Comparison of ENCODE assay signal across 8 cellular contexts in the genomic region with DNA sequence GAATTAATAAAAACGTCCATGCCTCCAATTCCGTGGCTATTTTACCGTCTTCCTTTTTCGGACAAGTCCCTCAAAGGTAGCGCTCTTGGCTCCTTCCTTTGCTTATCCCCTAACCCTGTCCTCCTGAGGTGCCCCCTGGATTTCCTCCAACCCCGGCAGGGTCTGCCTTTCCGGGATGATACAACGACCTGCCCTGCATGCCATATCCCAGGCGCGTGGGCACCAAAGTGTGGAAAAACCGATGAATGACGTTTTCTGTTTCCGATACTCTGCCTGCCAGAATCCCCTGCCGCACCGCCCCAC. TPM values are rescaled to one million over a fixed set of nuclear protein-coding genes. Genes with fewer than 3 reads are reported as not detected.
DNase-seq lines count a peak whose midpoint lies in the region; ATAC-seq, FAIRE-seq and TF ChIP-seq lines count a peak whose summit lies in the region.

No MANE protein-coding gene starts in this region.

- H4K20me1 ChIP-seq in H1 (replicated peaks in 1 of 2; ENCODE audit: control insufficient read depth in 1 of 2, insufficient read depth in 2 of 2, low read length in 2 of 2): no peaks in the 10 kb centered on the region

- no peaks in the 10 kb centered on the region for H3K9me3 ChIP-seq in NT2/D1 (ENCODE audit: insufficient read depth, low read length)
- H3K9me3 ChIP-seq in H1 (ENCODE audit: insufficient read depth in 2 of 2, low read depth in 1 of 2, low read length in 1 of 2): no peaks in the 10 kb centered on the region

- WGBS in H1 (ENCODE audit: extremely low coverage in 1 of 2, insufficient coverage in 1 of 2, insufficient read length in 1 of 2, insufficient replicate concordance in 2 of 2, low coverage in 1 of 2, low lambda C conversion rate in 2 of 2, missing lambda C conversion rate in 1 of 2), 2 experiments: 30% methylated on average over 11 of the region's 15 CpGs; no CpG with 5 or more reads in 1 of the 2 experiments

- no peak overlapping the region for H2BK5ac ChIP-seq in H1 (ENCODE audit: low read depth, low read length)

- H3K27me3 ChIP-seq in BJ (ENCODE audit: control insufficient read depth, insufficient read depth, low read length): no peaks in the 10 kb centered on the region; the same call in 1 of the 2 replicates
- no peaks in the 10 kb centered on the region for H3K27me3 ChIP-seq in NT2/D1 (ENCODE audit: insufficient read depth, insufficient read length)
- no peaks in the 10 kb centered on the region for H3K27me3 ChIP-seq in H1 (replicated peaks in 1 of 4; ENCODE audit: control insufficient read depth in 3 of 4, extremely low read depth in 1 of 4, insufficient read depth in 3 of 4, low read length in 3 of 4)

- POLR2A ChIA-PET in BJ (lab: Charles Lee) (no interaction called here), H1 (lab: Charles Lee; ENCODE audit: partially characterized antibody) (no interaction called here)

- no peak overlapping the region for H4K91ac ChIP-seq in H1 (replicated peaks; ENCODE audit: insufficient read length, low read length)

- H3K4ac ChIP-seq in H1 (replicated peaks; ENCODE audit: insufficient read length, low read depth, low read length): no peak overlapping the region

- H3K18ac ChIP-seq in H1 (ENCODE audit: extremely low read depth, low read length): no peak overlapping the region; the same call in 1 of the 2 replicates

- no peak overlapping the region for H3K27ac Mint-ChIP-seq in nephron progenitor cell

- no peak for TF ChIP-seq CTCF in BJ (IDR thresholded peaks at IDR 0.05; ENCODE audit: insufficient read depth, low read depth, low read length)
- TF ChIP-seq CTCF in H1 (IDR thresholded peaks at IDR 0.05; ENCODE audit: control extremely low read depth in 1 of 3, insufficient read depth in 1 of 3, low read depth in 1 of 3, low read length in 3 of 3): no peak
- no peak for TF ChIP-seq CTCF in nephron progenitor cell (IDR thresholded peaks at IDR 0.05)

- no peak overlapping the region for H2BK20ac ChIP-seq in H1 (ENCODE audit: low read length)

- CTCF ChIA-PET in BJ (lab: Yijun Ruan, JAX) (no interaction called here), H1 (lab: Charles Lee; ENCODE audit: partially characterized antibody) (no interaction called here)

- H3K4me3 Mint-ChIP-seq in nephron progenitor cell: peak overlapping the region; percentile 84

- no peak overlapping the region for H2BK120ac ChIP-seq in H1 (replicated peaks; ENCODE audit: low read depth, low read length)

- peak overlapping the region; percentile 90 for H3K9ac ChIP-seq in NT2/D1 (ENCODE audit: insufficient read length, low read depth)
- H3K9ac ChIP-seq in H1 (replicated peaks in 1 of 4; ENCODE audit: extremely low read depth in 1 of 4, low read depth in 3 of 4, low read length in 3 of 4): peak overlapping the region in 3 of 4 experiments; percentile 0 to 74 (median 14); a peak in 3 of 7 replicates

- no peak for TF ChIP-seq RAD21 in H1 (IDR thresholded peaks at IDR 0.05 in 1 of 2, conservative IDR thresholded peaks at IDR 0.05 in 1 of 2; ENCODE audit: low read depth in 2 of 2, low read length in 2 of 2)

- DNase-seq in BJ (ENCODE audit: low read depth) (no peak), NT2/D1 (ENCODE audit: low read depth, low spot score) (no peak), H1 (ENCODE audit: low read depth in 1 of 2, low spot score in 2 of 2) (no peak), nephron progenitor cell (peak; percentile 2), SHP77 treated with DMSO at 0.1 percent for 48 hours (lab: John Stamatoyannopoulos, UW) (no peak), NOMO-1 treated with dmso at 0.1 percent for 144 hours (lab: John Stamatoyannopoulos, UW; ENCODE audit: unreplicated experiment) (no peak)

- no peak overlapping the region for H2BK15ac ChIP-seq in H1 (ENCODE audit: low read length)

- no peak overlapping the region for H3K23ac ChIP-seq in H1 (ENCODE audit: insufficient read length)

- H3K4me2 ChIP-seq in H1 (ENCODE audit: insufficient read depth in 1 of 2, low read depth in 2 of 2, low read length in 2 of 2): peak overlapping the region; percentile 82 to 95

- H3K79me2 ChIP-seq in H1 (ENCODE audit: control insufficient read depth in 1 of 2, insufficient read depth in 2 of 2, low read length in 2 of 2): peaks cover 0 to 6% of the 10 kb centered on the region in 2 experiments; a peak in 2 of 4 replicates

- H3K36me3 Mint-ChIP-seq in nephron progenitor cell (ENCODE audit: low read depth): peaks cover 20% of the 10 kb centered on the region

- peaks cover 6% of the 10 kb centered on the region for H3K4me1 Mint-ChIP-seq in nephron progenitor cell

- peaks cover 31% of the 10 kb centered on the region for H3K27me3 Mint-ChIP-seq in nephron progenitor cell (ENCODE audit: low read depth, poor library complexity)

- no peak overlapping the region for H3K14ac ChIP-seq in H1 (ENCODE audit: insufficient read length)

- peak overlapping the region; percentile 62 for H3K4me3 ChIP-seq in BJ (ENCODE audit: low read depth, low read length)
- peak overlapping the region; percentile 91 for H3K4me3 ChIP-seq in NT2/D1 (ENCODE audit: insufficient read length, low read depth)
- peak overlapping the region; percentile 81 to 99 (median 93) for H3K4me3 ChIP-seq in H1 (ENCODE audit: extremely low read depth in 1 of 4, insufficient read depth in 2 of 4, low read depth in 3 of 4, low read length in 4 of 4)

- no peak overlapping the region for H4K8ac ChIP-seq in H1 (ENCODE audit: extremely low read depth, insufficient read depth, low read length)

- ATAC-seq in GM19035 (IDR thresholded peaks at IDR 0.05; ENCODE audit: unreplicated experiment) (no peak), GM21529 (IDR thresholded peaks at IDR 0.05; ENCODE audit: unreplicated experiment) (no peak)

- no peak overlapping the region for H3K27ac ChIP-seq in H1 (ENCODE audit: low read depth, low read length)

- H3K79me1 ChIP-seq in H1 (ENCODE audit: low read depth, low read length): no peaks in the 10 kb centered on the region

- no peak for TF ChIP-seq EP300 in H1 (IDR thresholded peaks at IDR 0.05; ENCODE audit: borderline replicate concordance in 1 of 2, low read depth in 2 of 2, low read length in 2 of 2)

- no peak for FAIRE-seq in H1 (lab: Jason Lieb, UNC)

- no peak overlapping the region for H2AK5ac ChIP-seq in H1 (ENCODE audit: low read depth, low read length)

- no peak overlapping the region for H3K56ac ChIP-seq in H1 (replicated peaks; ENCODE audit: insufficient read length, low read depth, low read length)

- TF ChIP-seq POLR2A in H1 (IDR thresholded peaks at IDR 0.05; ENCODE audit: control extremely low read depth in 1 of 2, low read depth in 2 of 2, low read length in 2 of 2): no peak

- H2BK12ac ChIP-seq in H1 (ENCODE audit: low read depth, low read length): no peak overlapping the region

- peaks cover 3% of the 10 kb centered on the region; the same call in 1 of the 2 replicates for H3K23me2 ChIP-seq in H1 (ENCODE audit: low read depth, low read length)

- H4K5ac ChIP-seq in H1 (ENCODE audit: insufficient read length, low read depth, low read length): no peak overlapping the region

- H3K36me3 ChIP-seq in BJ (ENCODE audit: control insufficient read depth, insufficient read depth, low read length) (0 out of 2 replicates have a peak, but pooled peaks cover 2% of the 10 kb centered on the region), NT2/D1 (ENCODE audit: insufficient read depth, insufficient read length, low read length) (peaks cover 33% of the 10 kb centered on the region), H1 (ENCODE audit: control insufficient read depth in 2 of 4, insufficient read depth in 4 of 4, low read length in 3 of 4) (peaks cover 2 to 18% (median 11%) of the 10 kb centered on the region in 4 experiments; a peak in 6 of 8 replicates)

- peak overlapping the region; percentile 90; the same call in 1 of the 2 replicates for H2AFZ ChIP-seq in H1 (ENCODE audit: low read length)

- H3K4me1 ChIP-seq in NT2/D1 (ENCODE audit: insufficient read depth, insufficient read length): no peaks in the 10 kb centered on the region
- H3K4me1 ChIP-seq in H1 (replicated peaks in 1 of 4; ENCODE audit: control insufficient read depth in 3 of 4, insufficient read depth in 4 of 4, low read length in 3 of 4): no peaks in the 10 kb centered on the region

- peaks cover 53% of the 10 kb centered on the region for H3K9me3 Mint-ChIP-seq in nephron progenitor cell

TF ChIP-seq in H1, 55 proteins besides CTCF, POLR2A, EP300 and RAD21 (continues in another document):
- no peak for TF ChIP-seq CBX5 (IDR thresholded peaks at IDR 0.05; ENCODE audit: low read depth, low read length)
- TF ChIP-seq SP2 (IDR thresholded peaks at IDR 0.05; ENCODE audit: low read length): no peak
- no peak for TF ChIP-seq SRF (IDR thresholded peaks at IDR 0.05; ENCODE audit: low read depth, low read length)
- no peak for TF ChIP-seq TCF12 (IDR thresholded peaks at IDR 0.05; ENCODE audit: low read depth, low read length)
- TF ChIP-seq EGR1 (IDR thresholded peaks at IDR 0.05; ENCODE audit: borderline replicate concordance, low read depth, low read length): no peak

RNA-seq across cellular contexts. Expression of gene CSTF2, which starts 0.7 kb away (rescaled TPM):
- 20.4 and 21.4 TPM in 2 replicates for polyA plus RNA-seq in BJ (2011; rRNA removed)
- 7.3 and 13.0 TPM in 2 replicates for polyA minus RNA-seq in BJ (2011; rRNA and poly(A)+ RNA removed)
- total RNA-seq in H1 (2021; fragmentation: NEBNext Ultra II Directional; extraction: Animal tissue kit (Norgen Biotek cat#: 25700)): 30.9 and 33.0 TPM in 2 replicates
- 20.7 and 21.0 TPM in 2 replicates for polyA plus RNA-seq in H1 (2011; rRNA removed)
- polyA plus RNA-seq in H1 (2011; cell fraction: cytosol; rRNA removed): 31.1 TPM
- 46.6 TPM for polyA plus RNA-seq in H1 (2011; cell fraction: nucleus; rRNA removed)
- 26.4 to 39.5 TPM (median 30.7 TPM) in 4 replicates for polyA plus RNA-seq in H1 (2012, experiment 1 of 2)
- 6.9 TPM for polyA plus RNA-seq in H1 (2012, experiment 2 of 2)
- 16.1 TPM for polyA plus RNA-seq in H1 (2013, experiment 1 of 2)
- polyA plus RNA-seq in H1 (2013, experiment 2 of 2): 16.5 TPM
- polyA minus RNA-seq in H1 (2011; rRNA and poly(A)+ RNA removed): 27.8 and 39.7 TPM in 2 replicates
- polyA minus RNA-seq in H1 (2011; cell fraction: cytosol; rRNA and poly(A)+ RNA removed): 14.8 TPM
- 18.8 TPM for polyA minus RNA-seq in H1 (2011; cell fraction: nucleus; rRNA and poly(A)+ RNA removed)

RNA-seq across cellular contexts. Expression of gene NOX1, which starts 54.7 kb away (rescaled TPM):
- polyA plus RNA-seq in BJ (2011; rRNA removed): not detected in 2 replicates
- polyA minus RNA-seq in BJ (2011; rRNA and poly(A)+ RNA removed): not detected in 2 replicates
- not detected in 2 replicates for total RNA-seq in H1 (2021; fragmentation: NEBNext Ultra II Directional; extraction: Animal tissue kit (Norgen Biotek cat#: 25700))
- polyA plus RNA-seq in H1 (2011; rRNA removed): not detected in 2 replicates
- polyA plus RNA-seq in H1 (2011; cell fraction: cytosol; rRNA removed): not detected
- not detected for polyA plus RNA-seq in H1 (2011; cell fraction: nucleus; rRNA removed)
- not detected in 4 replicates for polyA plus RNA-seq in H1 (2012, experiment 1 of 2)
- polyA plus RNA-seq in H1 (2012, experiment 2 of 2): not detected
- polyA plus RNA-seq in H1 (2013, experiment 1 of 2): not detected
- polyA plus RNA-seq in H1 (2013, experiment 2 of 2): not detected
- polyA minus RNA-seq in H1 (2011; rRNA and poly(A)+ RNA removed): 0.12 TPM in 1 of 2 replicates, not detected in the other
- not detected for polyA minus RNA-seq in H1 (2011; cell fraction: cytosol; rRNA and poly(A)+ RNA removed)
- polyA minus RNA-seq in H1 (2011; cell fraction: nucleus; rRNA and poly(A)+ RNA removed): not detected
